ENCODE assay signal across 8 cellular contexts in genomic region chr12:4030938-4031702, GRCh38.
A peak's percentile ranks its signal among the peaks of the same experiment; 100 is the strongest.
DNase-seq lines count a peak whose midpoint lies in the region; TF ChIP-seq lines count a peak whose summit lies in the region.

No MANE protein-coding gene starts in this region.

- peak in 1 of 2 donors; percentile 59 for TF ChIP-seq POLR2A in sigmoid colon (IDR thresholded peaks at IDR 0.05)

- no peaks in the 10 kb centered on the region for H3K27me3 ChIP-seq in iPS DF 6.9 (ENCODE audit: control insufficient read depth, insufficient read depth, low read length)
- H3K27me3 ChIP-seq in sigmoid colon = no peaks in the 10 kb centered on the region

- no peaks in the 10 kb centered on the region for H3K36me3 ChIP-seq in iPS DF 6.9 (ENCODE audit: control insufficient read depth, insufficient read depth, low read length)
- no peaks in the 10 kb centered on the region for H3K36me3 ChIP-seq in sigmoid colon

- H3K9me3 ChIP-seq in iPS DF 6.9 (ENCODE audit: control insufficient read depth, insufficient read depth, low read length) = no peaks in the 10 kb centered on the region
- no peaks in the 10 kb centered on the region for H3K9me3 ChIP-seq in sigmoid colon

- H3K27ac ChIP-seq in VCaP (peak overlapping the region; percentile 23; the same call in 1 of the 2 replicates), iPS DF 6.9 (ENCODE audit: low read length) (no peak overlapping the region), sigmoid colon (peak overlapping the region; percentile 71 to 93 (median 88))

- TF ChIP-seq EP300 in sigmoid colon (IDR thresholded peaks at IDR 0.05) = peak in 1 of 4 donors; percentile 31

- H3K4me3 ChIP-seq in iPS DF 6.9 (ENCODE audit: low read length) = no peak overlapping the region
- H3K4me3 ChIP-seq in sigmoid colon = peak overlapping the region; percentile 36 to 62 (median 52)

- TF ChIP-seq CTCF in VCaP (conservative IDR thresholded peaks at IDR 0.05) = peak; percentile 12; the same call in 1 of the 2 replicates
- peak in 1 of 4 experiments; percentile 17 for TF ChIP-seq CTCF in sigmoid colon (IDR thresholded peaks at IDR 0.05)

- H3K4me1 ChIP-seq in iPS DF 6.9 (ENCODE audit: control insufficient read depth, insufficient read depth, low read length) (peaks cover 16% of the 10 kb centered on the region), sigmoid colon (peaks cover 0 to 14% (median 12%) of the 10 kb centered on the region in 4 donors)

- DNase-seq in NCI-H748 (lab: John Stamatoyannopoulos, UW; ENCODE audit: unreplicated experiment) (peak; percentile 56), NCI-H748 treated with DMSO at 0.1 percent for 48 hours (lab: John Stamatoyannopoulos, UW) (no peak), HS-27A (ENCODE audit: low read depth) (peak; percentile 92), brain pericyte (ENCODE audit: low read depth, low spot score) (peak; percentile 71), iPS DF 6.9 (ENCODE audit: low read depth, low spot score) (peak; percentile 70), sigmoid colon (peak; percentile 95), NCI-H1417 treated with DMSO at 0.1 percent for 48 hours (lab: John Stamatoyannopoulos, UW) (no peak)

- intact Hi-C loops in sigmoid colon (cut with DNase I) = loop anchor here (2.0 to 5.0 kb wide), 3 partner anchors 159 to 291 kb away; partner anchors contain the start of genes PARP11 and TIGAR

- whole genome bisulfite sequencing in iPS DF 6.9 (ENCODE audit: insufficient coverage, insufficient read length) = no CpG with 5 or more reads among the region's 75 CpGs
- 2 to 3% methylated on average over 75 of the region's 75 CpGs for WGBS in sigmoid colon, 2 donors

Comparison
In these comparisons a context has a peak if more than half of its experiments do, and no peak if none do; other contexts are left out.
1. DNase-seq: peak in NCI-H748 (single experiment), HS-27A (single experiment), brain pericyte (single experiment), iPS DF 6.9 (single experiment) and sigmoid colon (single experiment); none in NCI-H748 treated with DMSO at 0.1 percent for 48 hours (single experiment) and NCI-H1417 treated with DMSO at 0.1 percent for 48 hours (single experiment).